In the genomic region with DNA sequence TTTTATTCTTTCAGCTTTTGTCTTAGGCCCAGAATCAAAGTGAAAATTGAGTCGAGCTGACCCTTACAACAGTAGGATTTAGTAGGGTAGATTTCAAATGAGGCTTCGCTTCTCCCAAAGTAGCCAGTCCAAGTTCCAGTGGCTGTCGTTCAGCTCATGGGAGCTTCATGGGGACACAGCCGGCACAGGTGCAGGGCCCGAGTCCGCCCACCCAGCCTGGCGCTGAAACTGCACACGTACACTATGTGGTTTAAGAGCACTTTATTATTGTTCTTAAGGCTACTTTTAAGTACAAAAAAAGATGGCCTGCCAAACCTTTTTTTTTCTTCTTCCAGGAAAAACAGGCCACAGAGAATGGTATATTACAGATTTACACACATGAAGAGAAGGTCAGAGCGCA, we compare ENCODE assay signal across 17 cellular contexts.
A peak's percentile ranks its signal among the peaks of the same experiment; 100 is the strongest.
DNase-seq lines count a peak whose midpoint lies in the region; ATAC-seq and TF ChIP-seq lines count a peak whose summit lies in the region.
"Had no signal": no experiment of that assay in that cellular context is flagged by ENCODE, and none has a peak within 500 bp of the region (broad histone marks: within the 10 kb centered on the region; RNA-seq: fewer than 3 reads in every experiment).

No MANE protein-coding gene starts in this region.

- no peaks in the 10 kb centered on the region for H3K9me3 Mint-ChIP-seq in activated naive CD8-positive, alpha-beta T cell treated with anti-CD3 and anti-CD28 coated beads, Interleukin-2, amount 10 ng/mL, durations not matched to agents 7 days and 5 days
- H3K9me3 Mint-ChIP-seq in activated naive CD8-positive, alpha-beta T cell treated with anti-CD3 and anti-CD28 coated beads for 36 hours, result peaks cover 7% of the 10 kb centered on the region
- peaks cover 5% of the 10 kb centered on the region for H3K9me3 Mint-ChIP-seq in type B pancreatic cell
- H3K9me3 Mint-ChIP-seq: CD4-positive, alpha-beta memory T cell; immature natural killer cell had no signal

- H3K4me3 Mint-ChIP-seq in activated naive CD8-positive, alpha-beta T cell treated with anti-CD3 and anti-CD28 coated beads, Interleukin-2, amount 10 ng/mL, durations not matched to agents 7 days and 5 days, result no peak overlapping the region
- no peak overlapping the region for H3K4me3 Mint-ChIP-seq in activated naive CD8-positive, alpha-beta T cell treated with anti-CD3 and anti-CD28 coated beads for 36 hours
- no peak overlapping the region for H3K4me3 Mint-ChIP-seq in type B pancreatic cell
- H3K4me3 Mint-ChIP-seq: CD4-positive, alpha-beta memory T cell; immature natural killer cell; T-helper 17 cell had no signal

- H3K4me1 Mint-ChIP-seq in activated naive CD8-positive, alpha-beta T cell treated with anti-CD3 and anti-CD28 coated beads, Interleukin-2, amount 10 ng/mL, durations not matched to agents 7 days and 5 days, result peaks cover 3% of the 10 kb centered on the region
- peaks cover 5% of the 10 kb centered on the region for H3K4me1 Mint-ChIP-seq in activated naive CD8-positive, alpha-beta T cell treated with anti-CD3 and anti-CD28 coated beads for 36 hours
- peaks cover 50% of the 10 kb centered on the region for H3K4me1 Mint-ChIP-seq in type B pancreatic cell (ENCODE audit: unreplicated experiment)

- no peak overlapping the region for H3K4me3 ChIP-seq in coronary artery
- H3K4me3 ChIP-seq in osteoblast (ENCODE audit: insufficient read depth, low read length), result no peak overlapping the region
- H3K4me3 ChIP-seq: pancreas had no signal

- ATAC-seq in activated naive CD8-positive, alpha-beta T cell treated with anti-CD3 and anti-CD28 coated beads, Interleukin-2, amount 10 ng/mL, durations not matched to agents 7 days and 5 days (ENCODE audit: low read depth), result no peak
- ATAC-seq: pancreas, T-helper 17 cell had no signal

- peaks cover 39% of the 10 kb centered on the region for H3K4me1 ChIP-seq in osteoblast (ENCODE audit: insufficient read depth, low read length)

- peak overlapping the region; percentile 80 to 85 for H3K27ac ChIP-seq in coronary artery
- H3K27ac ChIP-seq in osteoblast (ENCODE audit: low read depth, low read length), result peak overlapping the region; percentile 97
- H3K27ac ChIP-seq: pancreas had no signal

- no peak for DNase-seq in activated naive CD8-positive, alpha-beta T cell treated with anti-CD3 and anti-CD28 coated beads, Interleukin-2, amount 10 ng/mL, durations not matched to agents 7 days and 5 days
- no peak for DNase-seq in activated naive CD8-positive, alpha-beta T cell treated with anti-CD3 and anti-CD28 coated beads for 36 hours
- DNase-seq in coronary artery (ENCODE audit: low spot score) (no peak), osteoblast (ENCODE audit: insufficient read length, low spot score, missing footprints) (no peak), type B pancreatic cell (ENCODE audit: extremely low spot score, unreplicated experiment) (no peak), DMS53 (lab: John Stamatoyannopoulos, UW) (no peak), medulla oblongata (ENCODE audit: extremely low spot score) (no peak), NCI-H1417 (lab: John Stamatoyannopoulos, UW) (no peak)
- DNase-seq: activated naive CD4-positive, alpha-beta T cell treated with Interleukin-2 at 50 U/mL for 16 hours; CD4-positive, alpha-beta memory T cell; immature natural killer cell; NCI-H1092 treated with DMSO at 0.1 percent for 48 hours; NK-92 treated with Interleukin-12 subunit alpha and Interleukin-12 subunit beta, amount 100 ng/mL, for 24 hours; SHP77 treated with DMSO at 0.1 percent for 48 hours; stimulated activated CD4-positive, alpha-beta T cell treated with anti-CD3 and anti-CD28 coated beads, Interleukin-12 subunit alpha, Interleukin-12 subunit beta, amount 100 ng/mL, for 4 hours; T-helper 17 cell had no signal

- H3K27me3 ChIP-seq in osteoblast (ENCODE audit: insufficient read depth, low read length), result no peaks in the 10 kb centered on the region
- H3K27me3 ChIP-seq: pancreas had no signal

- TF ChIP-seq CTCF in coronary artery (IDR thresholded peaks at IDR 0.05) (no peak), osteoblast (IDR thresholded peaks at IDR 0.05; ENCODE audit: extremely low read depth, low read depth, low read length) (no peak), type B pancreatic cell (conservative IDR thresholded peaks at IDR 0.05) (no peak)

- H3K27ac Mint-ChIP-seq in activated naive CD8-positive, alpha-beta T cell treated with anti-CD3 and anti-CD28 coated beads, Interleukin-2, amount 10 ng/mL, durations not matched to agents 7 days and 5 days, result peak overlapping the region; percentile 34
- H3K27ac Mint-ChIP-seq in activated naive CD8-positive, alpha-beta T cell treated with anti-CD3 and anti-CD28 coated beads for 36 hours, result no peak overlapping the region
- peak overlapping the region; percentile 50 for H3K27ac Mint-ChIP-seq in type B pancreatic cell

- no peaks in the 10 kb centered on the region for H3K27me3 Mint-ChIP-seq in activated naive CD8-positive, alpha-beta T cell treated with anti-CD3 and anti-CD28 coated beads, Interleukin-2, amount 10 ng/mL, durations not matched to agents 7 days and 5 days
- no peaks in the 10 kb centered on the region for H3K27me3 Mint-ChIP-seq in activated naive CD8-positive, alpha-beta T cell treated with anti-CD3 and anti-CD28 coated beads for 36 hours
- H3K27me3 Mint-ChIP-seq in type B pancreatic cell, result no peaks in the 10 kb centered on the region
- H3K27me3 Mint-ChIP-seq: CD4-positive, alpha-beta memory T cell; T-helper 17 cell had no signal

- H3K79me2 ChIP-seq in osteoblast (ENCODE audit: insufficient read depth, low read length), result peaks cover 62% of the 10 kb centered on the region

- H3K9me3 ChIP-seq in osteoblast (ENCODE audit: low read depth, low read length), result no peaks in the 10 kb centered on the region
- H3K9me3 ChIP-seq: pancreas had no signal

- H2AFZ ChIP-seq in osteoblast (ENCODE audit: low read length), result no peak overlapping the region

- no peak overlapping the region for H3K4me2 ChIP-seq in osteoblast (ENCODE audit: insufficient read depth, low read length)

- peaks cover 29% of the 10 kb centered on the region for H3K36me3 Mint-ChIP-seq in activated naive CD8-positive, alpha-beta T cell treated with anti-CD3 and anti-CD28 coated beads, Interleukin-2, amount 10 ng/mL, durations not matched to agents 7 days and 5 days
- peaks cover 40% of the 10 kb centered on the region for H3K36me3 Mint-ChIP-seq in activated naive CD8-positive, alpha-beta T cell treated with anti-CD3 and anti-CD28 coated beads for 36 hours
- peaks cover 46% of the 10 kb centered on the region for H3K36me3 Mint-ChIP-seq in type B pancreatic cell

- H4K20me1 ChIP-seq in osteoblast (ENCODE audit: insufficient read depth, low read length), result peaks cover 22% of the 10 kb centered on the region

- peaks cover 37% of the 10 kb centered on the region for H3K36me3 ChIP-seq in osteoblast (ENCODE audit: insufficient read depth, low read length)
- H3K36me3 ChIP-seq: pancreas had no signal

- POLR2A ChIA-PET in activated naive CD8-positive, alpha-beta T cell treated with anti-CD3 and anti-CD28 coated beads, Interleukin-2, amount 10 ng/mL, durations not matched to agents 7 days and 5 days (lab: Charles Lee), result no interaction called here
